ENCODE assay signal across 15 cellular contexts in genomic region chr3:135034881-135035440, GRCh38.
DNase-seq lines count a peak whose midpoint lies in the region; ATAC-seq and TF ChIP-seq lines count a peak whose summit lies in the region.
"Had no signal": no experiment of that assay in that cellular context is flagged by ENCODE, and none has a peak within 500 bp of the region (broad histone marks: within the 10 kb centered on the region; RNA-seq: fewer than 3 reads in every experiment).

No MANE protein-coding gene starts in this region.

- H3K36me3 ChIP-seq in upper lobe of left lung = no peaks in the 10 kb centered on the region
- H3K36me3 ChIP-seq in gastroesophageal sphincter = no peaks in the 10 kb centered on the region
- H3K36me3 ChIP-seq: SJCRH30 had no signal

- H3K36me3 Mint-ChIP-seq in neural crest cell (ENCODE audit: low read depth) = no peaks in the 10 kb centered on the region
- no peaks in the 10 kb centered on the region for H3K36me3 Mint-ChIP-seq in type B pancreatic cell

- WGBS in upper lobe of left lung, 2 donors = 74 to 82% methylated on average over 6 of the region's 6 CpGs
- WGBS in gastroesophageal sphincter (ENCODE audit: low coverage in 1 of 2), 2 donors = 55 to 78% methylated on average over 4 to 6 of the region's 6 CpGs

- no peak for ATAC-seq in upper lobe of left lung (ENCODE audit: low FRiP score in 2 of 2)
- no peak for ATAC-seq in gastroesophageal sphincter
- ATAC-seq: GM12878 had no signal

- H3K4me3 Mint-ChIP-seq in neural crest cell (no peak overlapping the region), type B pancreatic cell (no peak overlapping the region)

- TF ChIP-seq POLR2A in upper lobe of left lung (IDR thresholded peaks at IDR 0.05) (no peak), gastroesophageal sphincter (IDR thresholded peaks at IDR 0.05) (no peak)

- H3K9me3 Mint-ChIP-seq in neural crest cell = no peaks in the 10 kb centered on the region
- H3K9me3 Mint-ChIP-seq in type B pancreatic cell = no peaks in the 10 kb centered on the region

- TF ChIP-seq CTCF in epithelial cell of proximal tubule (conservative IDR thresholded peaks at IDR 0.05; ENCODE audit: low read depth, low read length) (no peak), neural crest cell (conservative IDR thresholded peaks at IDR 0.05) (no peak), upper lobe of left lung (IDR thresholded peaks at IDR 0.05) (no peak), gastroesophageal sphincter (IDR thresholded peaks at IDR 0.05) (no peak), type B pancreatic cell (conservative IDR thresholded peaks at IDR 0.05) (no peak)

- no peaks in the 10 kb centered on the region for H3K9me3 ChIP-seq in upper lobe of left lung
- no peaks in the 10 kb centered on the region for H3K9me3 ChIP-seq in gastroesophageal sphincter
- H3K9me3 ChIP-seq: Caco-2, SJCRH30 had no signal

- H3K4me1 ChIP-seq in upper lobe of left lung (no peaks in the 10 kb centered on the region), gastroesophageal sphincter (peaks cover 0 to 6% (median 0%) of the 10 kb centered on the region in 3 donors)
- H3K4me1 ChIP-seq: SJCRH30 had no signal

- H3K27ac ChIP-seq in upper lobe of left lung (no peak overlapping the region), gastroesophageal sphincter (no peak overlapping the region)
- H3K27ac ChIP-seq: SJCRH30 had no signal

- peak; percentile 52 for DNase-seq in AG08395 (ENCODE audit: low spot score)
- peak; percentile 0 for DNase-seq in GM04503 (ENCODE audit: low read depth)
- DNase-seq in epithelial cell of proximal tubule (ENCODE audit: low read depth) = peak; percentile 7
- no peak for DNase-seq in neural crest cell (ENCODE audit: low read depth, low spot score)
- no peak for DNase-seq in upper lobe of left lung
- DNase-seq in type B pancreatic cell (ENCODE audit: extremely low spot score, unreplicated experiment) = no peak
- DNase-seq in activated CD4-positive, alpha-beta T cell treated with anti-CD3 and anti-CD28 coated beads for 48 hours = no peak
- DNase-seq: GOT3, KBM-7, NCI-H1048, NCI-H446 treated with DMSO at 0.1 percent for 48 hours had no signal

- no peak overlapping the region for H3K4me3 ChIP-seq in epithelial cell of proximal tubule (ENCODE audit: low read depth, low read length)
- H3K4me3 ChIP-seq in upper lobe of left lung = no peak overlapping the region
- no peak overlapping the region for H3K4me3 ChIP-seq in gastroesophageal sphincter
- H3K4me3 ChIP-seq: GM12878, SJCRH30 had no signal

- no peaks in the 10 kb centered on the region for H3K27me3 ChIP-seq in upper lobe of left lung
- peaks cover 8% of the 10 kb centered on the region for H3K27me3 ChIP-seq in gastroesophageal sphincter
- H3K27me3 ChIP-seq: SJCRH30 had no signal

- H3K27me3 Mint-ChIP-seq in neural crest cell (ENCODE audit: low read depth) (peaks cover 3% of the 10 kb centered on the region), type B pancreatic cell (peaks cover 33% of the 10 kb centered on the region)

- H3K27ac Mint-ChIP-seq in neural crest cell (ENCODE audit: unreplicated experiment) (peak overlapping the region; percentile 67), type B pancreatic cell (no peak overlapping the region)

- H3K4me1 Mint-ChIP-seq in neural crest cell = peaks cover 40% of the 10 kb centered on the region
- H3K4me1 Mint-ChIP-seq in type B pancreatic cell (ENCODE audit: unreplicated experiment) = peaks cover 6% of the 10 kb centered on the region

- TF ChIP-seq EP300 in upper lobe of left lung (IDR thresholded peaks at IDR 0.05) (no peak), gastroesophageal sphincter (IDR thresholded peaks at IDR 0.05) (no peak)

Comparison
In these comparisons a context has a peak if more than half of its experiments do, and no peak if none do; other contexts are left out.
1. DNase-seq: peak in AG08395 (single experiment), GM04503 (single experiment) and epithelial cell of proximal tubule (single experiment); none in neural crest cell (single experiment), upper lobe of left lung (0 of 2), type B pancreatic cell (single experiment) and activated CD4-positive, alpha-beta T cell treated with anti-CD3 and anti-CD28 coated beads for 48 hours (single experiment).